18 cellular contexts compared by ENCODE assay signal in genomic region chr3:71372369-71372768, GRCh38.
DNase-seq lines count a peak whose midpoint lies in the region; ATAC-seq, FAIRE-seq and TF ChIP-seq lines count a peak whose summit lies in the region.
"Had no signal": no experiment of that assay in that cellular context is flagged by ENCODE, and none has a peak within 500 bp of the region (broad histone marks: within the 10 kb centered on the region; RNA-seq: fewer than 3 reads in every experiment).

No MANE protein-coding gene starts in this region.

- H3K36me3 Mint-ChIP-seq in activated CD4-positive, alpha-beta memory T cell treated with anti-CD3 and anti-CD28 coated beads for 36 hours: peaks cover 3% of the 10 kb centered on the region
- H3K36me3 Mint-ChIP-seq in activated CD4-positive, alpha-beta memory T cell treated with anti-CD3 and anti-CD28 coated beads, Interleukin-2, amount 10 ng/mL, durations not matched to agents 7 days and 5 days (ENCODE audit: low read depth): no peaks in the 10 kb centered on the region

- no peaks in the 10 kb centered on the region for H3K27me3 Mint-ChIP-seq in activated CD4-positive, alpha-beta memory T cell treated with anti-CD3 and anti-CD28 coated beads for 36 hours
- no peaks in the 10 kb centered on the region for H3K27me3 Mint-ChIP-seq in activated CD4-positive, alpha-beta memory T cell treated with anti-CD3 and anti-CD28 coated beads, Interleukin-2, amount 10 ng/mL, durations not matched to agents 7 days and 5 days

- H3K27me3 ChIP-seq in Peyer's patch (no peaks in the 10 kb centered on the region), hepatocyte (no peaks in the 10 kb centered on the region), small intestine (ENCODE audit: control insufficient read depth in 2 of 2, insufficient read depth in 2 of 2, low read length in 2 of 2) (no peaks in the 10 kb centered on the region), body of pancreas (no peaks in the 10 kb centered on the region)
- H3K27me3 ChIP-seq: heart right ventricle, upper lobe of right lung had no signal

- ATAC-seq in body of pancreas: no peak
- ATAC-seq in HG03139 (IDR thresholded peaks at IDR 0.05; ENCODE audit: unreplicated experiment): no peak
- ATAC-seq: heart right ventricle, Panc1, upper lobe of right lung had no signal

- POLR2A ChIA-PET in activated CD4-positive, alpha-beta memory T cell treated with anti-CD3 and anti-CD28 coated beads for 36 hours (lab: Charles Lee): interaction anchor here (1.1 to 1.5 kb wide), 5 partner anchors 11 to 16 kb away, joined by 3 to 10 read pairs (median 4); no protein-coding TSS in a partner anchor
- POLR2A ChIA-PET in activated CD4-positive, alpha-beta memory T cell treated with anti-CD3 and anti-CD28 coated beads, Interleukin-2, amount 10 ng/mL, durations not matched to agents 7 days and 5 days (lab: Charles Lee): no interaction called here

- H2AFZ ChIP-seq in hepatocyte: no peak overlapping the region
- H2AFZ ChIP-seq: parathyroid adenoma had no signal

- H3K79me2 ChIP-seq in hepatocyte: peaks cover 38% of the 10 kb centered on the region

- CTCF ChIA-PET in activated CD4-positive, alpha-beta memory T cell treated with anti-CD3 and anti-CD28 coated beads for 36 hours (lab: Charles Lee): interaction anchor here (1.5 kb wide), 1 partner anchor 12 kb away, joined by 4 read pairs; no protein-coding TSS in a partner anchor
- CTCF ChIA-PET in activated CD4-positive, alpha-beta memory T cell treated with anti-CD3 and anti-CD28 coated beads, Interleukin-2, amount 10 ng/mL, durations not matched to agents 7 days and 5 days (lab: Charles Lee): no interaction called here

- FAIRE-seq in small intestine (lab: Jason Lieb, UNC): no peak
- FAIRE-seq: keratinocyte had no signal

- TF ChIP-seq CTCF in Peyer's patch (IDR thresholded peaks at IDR 0.05) (peak in 3 of 6 experiments; percentile 36 to 54 (median 46)), hepatocyte (IDR thresholded peaks at IDR 0.05; ENCODE audit: poor library complexity) (no peak), body of pancreas (IDR thresholded peaks at IDR 0.05) (no peak)

- peak overlapping the region in 3 of 4 donors; percentile 12 to 60 (median 40) for H3K27ac ChIP-seq in Peyer's patch
- peak overlapping the region; percentile 49 for H3K27ac ChIP-seq in hepatocyte
- peak overlapping the region; percentile 28 to 63 for H3K27ac ChIP-seq in small intestine (ENCODE audit: low read depth in 1 of 2, low read length in 1 of 2)
- no peak overlapping the region for H3K27ac ChIP-seq in body of pancreas
- H3K27ac ChIP-seq: heart right ventricle, parathyroid adenoma, upper lobe of right lung had no signal

- peak in 1 of 2 donors; percentile 34 for TF ChIP-seq POLR2A in Peyer's patch (IDR thresholded peaks at IDR 0.05)
- TF ChIP-seq POLR2A in body of pancreas (IDR thresholded peaks at IDR 0.05): no peak

- DNase-seq in activated CD4-positive, alpha-beta memory T cell treated with anti-CD3 and anti-CD28 coated beads for 36 hours: no peak
- no peak for DNase-seq in activated CD4-positive, alpha-beta memory T cell treated with anti-CD3 and anti-CD28 coated beads, Interleukin-2, amount 10 ng/mL, durations not matched to agents 7 days and 5 days
- DNase-seq in Peyer's patch (peak in 1 of 3 donors; percentile 76), hepatocyte (ENCODE audit: low spot score) (peak; percentile 64), small intestine (peak; percentile 96), body of pancreas (no peak), superior temporal gyrus (ENCODE audit: extremely low spot score) (no peak)
- DNase-seq: heart right ventricle, NCI-H2029, NCI-H526, SK-N-SH, upper lobe of right lung had no signal

- peak overlapping the region; percentile 52 for H3K4me2 ChIP-seq in hepatocyte
- H3K4me2 ChIP-seq: SK-N-SH, smooth muscle cell had no signal

- no peak overlapping the region for H3K4me3 Mint-ChIP-seq in activated CD4-positive, alpha-beta memory T cell treated with anti-CD3 and anti-CD28 coated beads for 36 hours
- H3K4me3 Mint-ChIP-seq in activated CD4-positive, alpha-beta memory T cell treated with anti-CD3 and anti-CD28 coated beads, Interleukin-2, amount 10 ng/mL, durations not matched to agents 7 days and 5 days: no peak overlapping the region
- H3K4me3 Mint-ChIP-seq: CD14-positive monocyte had no signal

- H3K4me3 ChIP-seq in Peyer's patch (peak overlapping the region in 1 of 4 donors; percentile 16), hepatocyte (no peak overlapping the region), small intestine (ENCODE audit: low read depth in 1 of 2, low read length in 2 of 2) (no peak overlapping the region), body of pancreas (no peak overlapping the region)
- H3K4me3 ChIP-seq: heart right ventricle, smooth muscle cell, upper lobe of right lung had no signal

- H3K9me3 Mint-ChIP-seq in activated CD4-positive, alpha-beta memory T cell treated with anti-CD3 and anti-CD28 coated beads for 36 hours: no peaks in the 10 kb centered on the region
- H3K9me3 Mint-ChIP-seq in activated CD4-positive, alpha-beta memory T cell treated with anti-CD3 and anti-CD28 coated beads, Interleukin-2, amount 10 ng/mL, durations not matched to agents 7 days and 5 days: no peaks in the 10 kb centered on the region

- H3K4me1 ChIP-seq in Peyer's patch (peaks cover 0 to 21% (median 0%) of the 10 kb centered on the region in 4 donors), hepatocyte (ENCODE audit: insufficient read depth) (no peaks in the 10 kb centered on the region), small intestine (ENCODE audit: control insufficient read depth in 2 of 2, insufficient read depth in 1 of 2, low read depth in 1 of 2, low read length in 1 of 2) (peaks cover 0 to 5% of the 10 kb centered on the region in 2 donors), body of pancreas (peaks cover 11% of the 10 kb centered on the region)
- H3K4me1 ChIP-seq: parathyroid adenoma had no signal

- H3K27ac Mint-ChIP-seq in activated CD4-positive, alpha-beta memory T cell treated with anti-CD3 and anti-CD28 coated beads for 36 hours: peak overlapping the region; percentile 28
- no peak overlapping the region for H3K27ac Mint-ChIP-seq in activated CD4-positive, alpha-beta memory T cell treated with anti-CD3 and anti-CD28 coated beads, Interleukin-2, amount 10 ng/mL, durations not matched to agents 7 days and 5 days

- H3K36me3 ChIP-seq in Peyer's patch (no peaks in the 10 kb centered on the region), hepatocyte (replicated peaks; ENCODE audit: insufficient read depth, low read depth) (no peaks in the 10 kb centered on the region), small intestine (ENCODE audit: control insufficient read depth in 2 of 2, insufficient read depth in 2 of 2, low read length in 2 of 2) (no peaks in the 10 kb centered on the region), body of pancreas (replicated peaks in 1 of 2; ENCODE audit: insufficient read depth in 1 of 2, low read depth in 2 of 2) (no peaks in the 10 kb centered on the region)
- H3K36me3 ChIP-seq: heart right ventricle, upper lobe of right lung had no signal

- no peaks in the 10 kb centered on the region for H3K9me2 ChIP-seq in hepatocyte (replicated peaks; ENCODE audit: insufficient read depth)
- H3K9me2 ChIP-seq: SK-N-SH had no signal

- H3K4me1 Mint-ChIP-seq in activated CD4-positive, alpha-beta memory T cell treated with anti-CD3 and anti-CD28 coated beads for 36 hours (ENCODE audit: low read depth): peaks cover 52% of the 10 kb centered on the region
- H3K4me1 Mint-ChIP-seq in activated CD4-positive, alpha-beta memory T cell treated with anti-CD3 and anti-CD28 coated beads, Interleukin-2, amount 10 ng/mL, durations not matched to agents 7 days and 5 days: peaks cover 11% of the 10 kb centered on the region

- H3K9me3 ChIP-seq in Peyer's patch (no peaks in the 10 kb centered on the region), hepatocyte (ENCODE audit: low read depth) (no peaks in the 10 kb centered on the region), small intestine (ENCODE audit: control insufficient read depth, low read depth) (no peaks in the 10 kb centered on the region), body of pancreas (no peaks in the 10 kb centered on the region)
- H3K9me3 ChIP-seq: heart right ventricle, SK-N-SH, upper lobe of right lung had no signal

- intact Hi-C loops in activated CD4-positive, alpha-beta memory T cell treated with anti-CD3 and anti-CD28 coated beads for 36 hours (cut with micrococcal nuclease): no loop called here
- intact Hi-C loops in body of pancreas (cut with DNase I): no loop called here

- H4K20me1 ChIP-seq in hepatocyte (ENCODE audit: insufficient read depth, poor library complexity, severe bottlenecking): no peaks in the 10 kb centered on the region

- 41% methylated on average over 5 of the region's 5 CpGs for WGBS in hepatocyte (ENCODE audit: low lambda C conversion rate, missing lambda C conversion rate)
- whole genome bisulfite sequencing in small intestine, 3 donors: 33 to 67% (median 51%) methylated on average over 5 of the region's 5 CpGs
- WGBS in body of pancreas, 2 donors: 61 to 83% methylated on average over 5 of the region's 5 CpGs

Comparison
In these comparisons a context has a peak if more than half of its experiments do, and no peak if none do; other contexts are left out.
1. DNase-seq: peak in hepatocyte (single experiment) and small intestine (single experiment); none in activated CD4-positive, alpha-beta memory T cell treated with anti-CD3 and anti-CD28 coated beads for 36 hours (single experiment), activated CD4-positive, alpha-beta memory T cell treated with anti-CD3 and anti-CD28 coated beads, Interleukin-2, amount 10 ng/mL, durations not matched to agents 7 days and 5 days (single experiment), body of pancreas (0 of 4) and superior temporal gyrus (single experiment).
2. H3K27ac ChIP-seq: peak in Peyer's patch (3 of 4), hepatocyte (single experiment) and small intestine (2 of 2); none in body of pancreas (0 of 4).